Comparison of ENCODE assay signal across 22 cellular contexts in genomic region chr10:101940916-101941315, GRCh38.
DNase-seq lines count a peak whose midpoint lies in the region; ATAC-seq, FAIRE-seq and TF ChIP-seq lines count a peak whose summit lies in the region.
"Had no signal": no experiment of that assay in that cellular context is flagged by ENCODE, and none has a peak within 500 bp of the region (broad histone marks: within the 10 kb centered on the region; RNA-seq: fewer than 3 reads in every experiment).

No MANE protein-coding gene starts in this region.

- no peak overlapping the region for H2AFZ ChIP-seq in HepG2 (ENCODE audit: low read length)

- intact Hi-C loops in right cardiac atrium (cut with DNase I) (no loop called here), left cardiac atrium (cut with DNase I) (no loop called here), colonic mucosa (cut with DNase I) (no loop called here), HepG2 (cut with micrococcal nuclease; ENCODE audit: unreplicated experiment) (no loop called here)

- FAIRE-seq in HepG2 (lab: Jason Lieb, UNC), result no peak
- FAIRE-seq: GM12891, kidney had no signal

- TF ChIP-seq POLR2A in HepG2 (IDR thresholded peaks at IDR 0.05; ENCODE audit: insufficient read depth in 1 of 2, low read depth in 2 of 2, low read length in 2 of 2), result no peak

- TF ChIP-seq CTCF in brain microvascular endothelial cell (IDR thresholded peaks at IDR 0.05; ENCODE audit: low read depth, low read length, missing control alignments) (no peak), colonic mucosa (IDR thresholded peaks at IDR 0.05) (no peak), HepG2 (CRISPR knock-in tag; IDR thresholded peaks at IDR 0.05) (no peak)

- peaks cover 4% of the 10 kb centered on the region for H3K4me1 ChIP-seq in right cardiac atrium (ENCODE audit: control insufficient read depth, insufficient read depth, low read length)
- no peaks in the 10 kb centered on the region for H3K4me1 ChIP-seq in colonic mucosa
- H3K4me1 ChIP-seq in HepG2 (ENCODE audit: insufficient read depth, low read length), result no peaks in the 10 kb centered on the region

- DNase-seq in right cardiac atrium (no peak), left cardiac atrium (no peak), brain microvascular endothelial cell (peak; percentile 26), fibroblast of the conjunctiva (ENCODE audit: low read depth) (peak; percentile 21), colonic mucosa (no peak), HepG2 (ENCODE audit: low spot score) (no peak), DMS114 treated with DMSO at 0.1 percent for 48 hours (lab: John Stamatoyannopoulos, UW; ENCODE audit: unreplicated experiment) (no peak), globus pallidus (ENCODE audit: low spot score) (no peak)
- DNase-seq: ACHN, GF-D8, H7, hippocampal formation, kidney, MG63, NCI-H774, nephron progenitor cell, T-helper 9 cell, uterus had no signal

- H3K4me3 ChIP-seq in right cardiac atrium (ENCODE audit: low read length) (no peak overlapping the region), brain microvascular endothelial cell (ENCODE audit: low read depth, low read length) (no peak overlapping the region), colonic mucosa (no peak overlapping the region), HepG2 (replicated peaks in 1 of 3; ENCODE audit: insufficient read depth in 1 of 3, low read depth in 2 of 3, low read length in 3 of 3) (no peak overlapping the region)
- H3K4me3 ChIP-seq: MG63, prostate gland, SK-N-MC, uterus had no signal

- POLR2A ChIA-PET in HepG2 (lab: Yijun Ruan, JAX), result no interaction called here

- no peaks in the 10 kb centered on the region for H4K20me1 ChIP-seq in HepG2 (ENCODE audit: insufficient read depth, low read length)

- no peak overlapping the region for H3K9ac ChIP-seq in colonic mucosa (ENCODE audit: low read depth in 2 of 2, low read length in 2 of 2)
- H3K9ac ChIP-seq in HepG2 (ENCODE audit: insufficient read depth, low read depth, low read length), result no peak overlapping the region

- TF ChIP-seq EP300 in HepG2 (IDR thresholded peaks at IDR 0.05; ENCODE audit: low read depth in 2 of 2, low read length in 2 of 2), result no peak
- TF ChIP-seq EP300 in HepG2 (CRISPR knock-in tag; IDR thresholded peaks at IDR 0.05; ENCODE audit: borderline replicate concordance), result no peak

- 97% methylated on average over 1 of the region's 1 CpG for WGBS in right cardiac atrium
- 100% methylated on average over 1 of the region's 1 CpG for WGBS in HepG2 (ENCODE audit: low lambda C conversion rate)

- ATAC-seq in right cardiac atrium (no peak), left cardiac atrium (no peak), HepG2 (no peak)
- ATAC-seq: activated CD4-positive, CD25-positive, alpha-beta regulatory T cell treated with anti-CD3 and anti-CD28 coated beads, Interleukin-2, amount 50 U/mL, for 24 hours had no signal

- CTCF ChIA-PET in HepG2 (lab: Yijun Ruan, JAX; ENCODE audit: low intra/inter-chr PET ratio, low total read pairs), result no interaction called here

- BruUV-seq in HepG2 (replicated peaks; lab: Mats Ljungman, UMichigan), result no TSS peak

- no peak for TF ChIP-seq RAD21 in HepG2 (CRISPR knock-in tag; IDR thresholded peaks at IDR 0.05)

- H3K36me3 ChIP-seq in brain microvascular endothelial cell (replicated peaks) (no peaks in the 10 kb centered on the region), colonic mucosa (no peaks in the 10 kb centered on the region), HepG2 (replicated peaks in 1 of 2; ENCODE audit: control insufficient read depth in 1 of 2, insufficient read depth in 2 of 2, low read length in 2 of 2) (peaks cover 3 to 6% of the 10 kb centered on the region in 2 experiments; a peak in 2 of 5 replicates)
- H3K36me3 ChIP-seq: prostate gland, uterus had no signal

- no peaks in the 10 kb centered on the region for H3K27me3 ChIP-seq in right cardiac atrium (ENCODE audit: control insufficient read depth, insufficient read depth)
- no peaks in the 10 kb centered on the region for H3K27me3 ChIP-seq in brain microvascular endothelial cell (replicated peaks)
- no peaks in the 10 kb centered on the region for H3K27me3 ChIP-seq in colonic mucosa
- no peaks in the 10 kb centered on the region for H3K27me3 ChIP-seq in HepG2 (ENCODE audit: control insufficient read depth in 1 of 2, insufficient read depth in 2 of 2, low read length in 2 of 2)
- H3K27me3 ChIP-seq: MG63, uterus had no signal

- in situ Hi-C loops in brain microvascular endothelial cell (cut with HindIII; ENCODE audit: low pct_ligation_motif_present, low sequenced_read_pairs) (no loop called here), HepG2 (cut with HindIII; ENCODE audit: extremely low pct_ligation_motif_present, low pct_unique_long_range_greater_than_20kb) (no loop called here)

- H3K9me3 ChIP-seq in right cardiac atrium (ENCODE audit: control insufficient read depth, low read length), result no peaks in the 10 kb centered on the region
- H3K9me3 ChIP-seq in colonic mucosa, result no peaks in the 10 kb centered on the region
- H3K9me3 ChIP-seq in HepG2 (ENCODE audit: low read length), result no peaks in the 10 kb centered on the region
- H3K9me3 ChIP-seq: MG63, prostate gland, uterus had no signal

- no peak overlapping the region for H3K4me2 ChIP-seq in HepG2 (ENCODE audit: low read depth, low read length)

- H3K79me2 ChIP-seq in HepG2 (ENCODE audit: insufficient read depth, low read length), result no peaks in the 10 kb centered on the region

- H3K27ac ChIP-seq in right cardiac atrium (ENCODE audit: low read length) (peak overlapping the region; percentile 27), brain microvascular endothelial cell (peak overlapping the region; percentile 97), colonic mucosa (no peak overlapping the region), HepG2 (ENCODE audit: extremely low read length, insufficient read depth, low read length) (no peak overlapping the region)
- H3K27ac ChIP-seq: prostate gland, SK-N-MC had no signal

TF ChIP-seq in HepG2, 621 proteins besides CTCF, POLR2A, EP300 and RAD21:
- no peak for TF ChIP-seq ZNF7 (CRISPR knock-in tag; IDR thresholded peaks at IDR 0.05)
- TF ChIP-seq, protein P1, sequence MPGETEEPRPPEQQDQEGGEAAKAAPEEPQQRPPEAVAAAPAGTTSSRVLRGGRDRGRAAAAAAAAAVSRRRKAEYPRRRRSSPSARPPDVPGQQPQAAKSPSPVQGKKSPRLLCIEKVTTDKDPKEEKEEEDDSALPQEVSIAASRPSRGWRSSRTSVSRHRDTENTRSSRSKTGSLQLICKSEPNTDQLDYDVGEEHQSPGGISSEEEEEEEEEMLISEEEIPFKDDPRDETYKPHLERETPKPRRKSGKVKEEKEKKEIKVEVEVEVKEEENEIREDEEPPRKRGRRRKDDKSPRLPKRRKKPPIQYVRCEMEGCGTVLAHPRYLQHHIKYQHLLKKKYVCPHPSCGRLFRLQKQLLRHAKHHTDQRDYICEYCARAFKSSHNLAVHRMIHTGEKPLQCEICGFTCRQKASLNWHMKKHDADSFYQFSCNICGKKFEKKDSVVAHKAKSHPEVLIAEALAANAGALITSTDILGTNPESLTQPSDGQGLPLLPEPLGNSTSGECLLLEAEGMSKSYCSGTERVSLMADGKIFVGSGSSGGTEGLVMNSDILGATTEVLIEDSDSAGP (CRISPR knock-in tag; IDR thresholded peaks at IDR 0.05; ENCODE audit: borderline replicate concordance), result no peak
- no peak for TF ChIP-seq RFX1 (IDR thresholded peaks at IDR 0.05)
- TF ChIP-seq PHB2 (IDR thresholded peaks at IDR 0.05; ENCODE audit: partially characterized antibody), result no peak
- no peak for TF ChIP-seq ZNF230 (CRISPR knock-in tag; IDR thresholded peaks at IDR 0.05)

Comparison
In these comparisons a context has a peak if more than half of its experiments do, and no peak if none do; other contexts are left out.
1. DNase-seq: peak in brain microvascular endothelial cell (single experiment) and fibroblast of the conjunctiva (single experiment); none in right cardiac atrium (0 of 3), left cardiac atrium (single experiment), colonic mucosa (single experiment), HepG2 (single experiment), DMS114 treated with DMSO at 0.1 percent for 48 hours (single experiment) and globus pallidus (single experiment).
2. H3K27ac ChIP-seq: peak in right cardiac atrium (single experiment) and brain microvascular endothelial cell (single experiment); none in colonic mucosa (single experiment) and HepG2 (single experiment).